Comparison of ENCODE assay signal across 8 cellular contexts in the genomic region with DNA sequence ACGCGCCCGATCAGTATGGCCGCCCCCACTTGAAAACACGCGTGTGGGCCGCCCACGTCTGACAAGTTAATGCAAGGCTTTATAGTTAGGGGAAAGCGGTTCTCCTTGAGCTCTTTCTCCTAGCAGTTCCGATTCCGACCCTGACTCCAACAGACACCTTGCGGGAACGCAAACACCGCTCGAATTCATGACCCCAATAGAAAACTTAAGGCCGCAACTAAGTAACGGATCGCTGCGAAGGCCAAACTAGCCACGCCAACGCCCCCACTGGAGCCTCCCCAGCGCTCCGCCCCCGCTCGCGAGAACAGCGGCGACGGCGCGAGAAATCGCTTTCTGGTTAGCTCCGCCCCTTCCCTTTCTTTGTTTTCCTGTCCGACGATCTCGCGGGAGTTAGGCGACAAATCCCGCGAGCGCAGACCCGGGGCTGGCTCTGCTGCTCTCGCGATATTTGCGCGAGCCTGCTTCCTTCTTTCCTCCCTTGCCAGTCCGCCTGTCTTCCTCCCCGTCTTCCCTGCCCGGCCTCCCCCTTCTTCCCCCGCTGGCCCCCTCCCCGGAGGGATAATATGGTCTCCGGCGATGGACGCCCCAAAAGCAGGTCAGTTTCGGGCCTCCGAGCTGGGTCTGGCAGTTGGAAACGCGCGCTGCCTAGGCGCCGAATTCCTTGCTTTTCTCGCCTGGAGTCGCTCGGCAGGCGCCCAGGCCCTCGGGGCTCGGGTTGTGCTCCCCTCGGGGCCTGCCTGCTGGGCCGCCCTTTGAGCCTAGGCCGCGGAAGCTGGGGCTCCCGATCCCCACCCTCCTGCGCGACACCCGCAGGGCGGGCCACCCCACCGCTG. TPM values are rescaled to one million over a fixed set of nuclear protein-coding genes. Genes with fewer than 3 reads are reported as not detected.
DNase-seq lines count a peak whose midpoint lies in the region; ATAC-seq, FAIRE-seq and TF ChIP-seq lines count a peak whose summit lies in the region.

A gene with protein sequence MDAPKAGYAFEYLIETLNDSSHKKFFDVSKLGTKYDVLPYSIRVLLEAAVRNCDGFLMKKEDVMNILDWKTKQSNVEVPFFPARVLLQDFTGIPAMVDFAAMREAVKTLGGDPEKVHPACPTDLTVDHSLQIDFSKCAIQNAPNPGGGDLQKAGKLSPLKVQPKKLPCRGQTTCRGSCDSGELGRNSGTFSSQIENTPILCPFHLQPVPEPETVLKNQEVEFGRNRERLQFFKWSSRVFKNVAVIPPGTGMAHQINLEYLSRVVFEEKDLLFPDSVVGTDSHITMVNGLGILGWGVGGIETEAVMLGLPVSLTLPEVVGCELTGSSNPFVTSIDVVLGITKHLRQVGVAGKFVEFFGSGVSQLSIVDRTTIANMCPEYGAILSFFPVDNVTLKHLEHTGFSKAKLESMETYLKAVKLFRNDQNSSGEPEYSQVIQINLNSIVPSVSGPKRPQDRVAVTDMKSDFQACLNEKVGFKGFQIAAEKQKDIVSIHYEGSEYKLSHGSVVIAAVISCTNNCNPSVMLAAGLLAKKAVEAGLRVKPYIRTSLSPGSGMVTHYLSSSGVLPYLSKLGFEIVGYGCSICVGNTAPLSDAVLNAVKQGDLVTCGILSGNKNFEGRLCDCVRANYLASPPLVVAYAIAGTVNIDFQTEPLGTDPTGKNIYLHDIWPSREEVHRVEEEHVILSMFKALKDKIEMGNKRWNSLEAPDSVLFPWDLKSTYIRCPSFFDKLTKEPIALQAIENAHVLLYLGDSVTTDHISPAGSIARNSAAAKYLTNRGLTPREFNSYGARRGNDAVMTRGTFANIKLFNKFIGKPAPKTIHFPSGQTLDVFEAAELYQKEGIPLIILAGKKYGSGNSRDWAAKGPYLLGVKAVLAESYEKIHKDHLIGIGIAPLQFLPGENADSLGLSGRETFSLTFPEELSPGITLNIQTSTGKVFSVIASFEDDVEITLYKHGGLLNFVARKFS (plus strand): TSS at position 455 of the 833 bp plus-strand sequence. CDS start 122 bp downstream, at position 577.

- H3K4me1 ChIP-seq in NT2/D1 (ENCODE audit: insufficient read depth, insufficient read length) (no peaks in the 10 kb centered on the region), H1 (replicated peaks in 1 of 4; ENCODE audit: control insufficient read depth in 3 of 4, insufficient read depth in 4 of 4, low read length in 3 of 4) (no peaks in the 10 kb centered on the region)

- TF ChIP-seq POLR2A in H1 (IDR thresholded peaks at IDR 0.05; ENCODE audit: control extremely low read depth in 1 of 2, low read depth in 2 of 2, low read length in 2 of 2) = peak; percentile 59 to 73

- no peak within 1 kb of the TSS for H3K14ac ChIP-seq in H1 (ENCODE audit: insufficient read length)

- H3K4me3 ChIP-seq in NT2/D1 (ENCODE audit: insufficient read length, low read depth) = peak within 1 kb of the TSS; percentile 93
- peak within 1 kb of the TSS; percentile 77 to 94 (median 88) for H3K4me3 ChIP-seq in H1 (ENCODE audit: extremely low read depth in 1 of 4, insufficient read depth in 2 of 4, low read depth in 3 of 4, low read length in 4 of 4)

- peak within 1 kb of the TSS; percentile 8; the same call in 1 of the 2 replicates for H2AFZ ChIP-seq in H1 (ENCODE audit: low read length)

- H2BK5ac ChIP-seq in H1 (ENCODE audit: low read depth, low read length) = peak within 1 kb of the TSS; percentile 90

- H3K4me2 ChIP-seq in H1 (ENCODE audit: insufficient read depth in 1 of 2, low read depth in 2 of 2, low read length in 2 of 2) = peak within 1 kb of the TSS; percentile 80 to 83

- CTCF ChIA-PET in activated CD8-positive, alpha-beta memory T cell treated with anti-CD3 and anti-CD28 coated beads, Interleukin-2, amount 10 ng/mL, durations not matched to agents 7 days and 5 days (lab: Charles Lee) = interaction anchor here (0.8 to 3.4 kb wide), 15 partner anchors 8 to 436 kb away, joined by 3 to 34 read pairs (median 4); partner anchors contain the start of genes DNAJA4, HYKK, PSMA4 and SKIC8
- CTCF ChIA-PET in H1 (lab: Charles Lee; ENCODE audit: partially characterized antibody) = interaction anchor here (0.8 to 2.1 kb wide), 17 partner anchors 9 to 134 kb away, joined by 3 to 10 read pairs (median 4); partner anchors contain the start of gene CRABP1

- no peak within 1 kb of the TSS for H3K23ac ChIP-seq in H1 (ENCODE audit: insufficient read length)

- no peaks in the 10 kb centered on the region for H3K9me3 Mint-ChIP-seq in activated CD8-positive, alpha-beta memory T cell treated with anti-CD3 and anti-CD28 coated beads, Interleukin-2, amount 10 ng/mL, durations not matched to agents 7 days and 5 days (ENCODE audit: low read depth)
- peaks cover 3% of the 10 kb centered on the region for H3K9me3 Mint-ChIP-seq in memory B cell

- FAIRE-seq in H1 (lab: Jason Lieb, UNC) = peak; percentile 24

- ATAC-seq in GM21381 (IDR thresholded peaks at IDR 0.05; ENCODE audit: unreplicated experiment) (peak; percentile 85), memory B cell (ENCODE audit: low read depth) (peak; percentile 89)
- peak; percentile 89 for ATAC-seq in activated CD8-positive, alpha-beta memory T cell treated with anti-CD3 and anti-CD28 coated beads, Interleukin-2, amount 10 ng/mL, durations not matched to agents 7 days and 5 days

- no peaks in the 10 kb centered on the region for H3K27me3 Mint-ChIP-seq in activated CD8-positive, alpha-beta memory T cell treated with anti-CD3 and anti-CD28 coated beads, Interleukin-2, amount 10 ng/mL, durations not matched to agents 7 days and 5 days
- H3K27me3 Mint-ChIP-seq in memory B cell = no peaks in the 10 kb centered on the region

- peak within 1 kb of the TSS; percentile 84 for H3K18ac ChIP-seq in H1 (ENCODE audit: extremely low read depth, low read length)

- no peak for TF ChIP-seq CTCF in H1 (IDR thresholded peaks at IDR 0.05; ENCODE audit: control extremely low read depth in 1 of 3, insufficient read depth in 1 of 3, low read depth in 1 of 3, low read length in 3 of 3)

- H3K27me3 ChIP-seq in NT2/D1 (ENCODE audit: insufficient read depth, insufficient read length) (no peaks in the 10 kb centered on the region), H1 (replicated peaks in 1 of 4; ENCODE audit: control insufficient read depth in 3 of 4, extremely low read depth in 1 of 4, insufficient read depth in 3 of 4, low read length in 3 of 4) (no peaks in the 10 kb centered on the region)

- peak; percentile 97 for DNase-seq in COLO829 (ENCODE audit: low spot score)
- DNase-seq in HUDEP-2 (lab: John Stamatoyannopoulos, UW; ENCODE audit: unreplicated experiment in 76 of 76) = peak in 75 of 76 experiments; percentile 57 to 99 (median 95)
- peak; percentile 98 for DNase-seq in NT2/D1 (ENCODE audit: low read depth, low spot score)
- DNase-seq in activated CD8-positive, alpha-beta memory T cell treated with anti-CD3 and anti-CD28 coated beads, Interleukin-2, amount 10 ng/mL, durations not matched to agents 7 days and 5 days = peak; percentile 98
- peak; percentile 97 to 99 for DNase-seq in H1 (ENCODE audit: low read depth in 1 of 2, low spot score in 2 of 2)
- peak; percentile 95 to 98 for DNase-seq in memory B cell (ENCODE audit: low spot score in 2 of 2)
- peak; percentile 89 for DNase-seq in stimulated activated CD8-positive, alpha-beta memory T cell treated with anti-CD3 and anti-CD28 coated beads, Interleukin-12 subunit alpha, Interleukin-12 subunit beta, amount 100 ng/mL, for 24 hours (ENCODE audit: extremely low read depth)

- H3K36me3 Mint-ChIP-seq in activated CD8-positive, alpha-beta memory T cell treated with anti-CD3 and anti-CD28 coated beads, Interleukin-2, amount 10 ng/mL, durations not matched to agents 7 days and 5 days = peaks cover 21% of the 10 kb centered on the region
- peaks cover 7% of the 10 kb centered on the region for H3K36me3 Mint-ChIP-seq in memory B cell

- peaks cover 14 to 45% of the 10 kb centered on the region in 2 experiments for H3K79me2 ChIP-seq in H1 (ENCODE audit: control insufficient read depth in 1 of 2, insufficient read depth in 2 of 2, low read length in 2 of 2)

- WGBS in H1 (ENCODE audit: extremely low coverage in 1 of 2, insufficient coverage in 1 of 2, insufficient read length in 1 of 2, insufficient replicate concordance in 2 of 2, low coverage in 1 of 2, low lambda C conversion rate in 2 of 2, missing lambda C conversion rate in 1 of 2), 2 experiments = 1% methylated on average over 38 of the region's 77 CpGs; no CpG with 5 or more reads in 1 of the 2 experiments

- H2BK20ac ChIP-seq in H1 (ENCODE audit: low read length) = no peak within 1 kb of the TSS

- H2AK5ac ChIP-seq in H1 (ENCODE audit: low read depth, low read length) = no peak within 1 kb of the TSS

- 0 out of 2 replicates have a peak, but pooled peaks cover 3% of the 10 kb centered on the region for H3K79me1 ChIP-seq in H1 (ENCODE audit: low read depth, low read length)

- peaks cover 49% of the 10 kb centered on the region for H3K4me1 Mint-ChIP-seq in activated CD8-positive, alpha-beta memory T cell treated with anti-CD3 and anti-CD28 coated beads, Interleukin-2, amount 10 ng/mL, durations not matched to agents 7 days and 5 days
- H3K4me1 Mint-ChIP-seq in memory B cell = peaks cover 16% of the 10 kb centered on the region

- H3K27ac ChIP-seq in H1 (ENCODE audit: low read depth, low read length) = peak within 1 kb of the TSS; percentile 92

- H3K56ac ChIP-seq in H1 (replicated peaks; ENCODE audit: insufficient read length, low read depth, low read length) = peak within 1 kb of the TSS; percentile 70

- peaks cover 6% of the 10 kb centered on the region; the same call in 1 of the 2 replicates for H3K23me2 ChIP-seq in H1 (ENCODE audit: low read depth, low read length)

- H2BK120ac ChIP-seq in H1 (replicated peaks; ENCODE audit: low read depth, low read length) = no peak within 1 kb of the TSS

- H3K9ac ChIP-seq in NT2/D1 (ENCODE audit: insufficient read length, low read depth) = peak within 1 kb of the TSS; percentile 98
- H3K9ac ChIP-seq in H1 (replicated peaks in 1 of 4; ENCODE audit: extremely low read depth in 1 of 4, low read depth in 3 of 4, low read length in 3 of 4) = peak within 1 kb of the TSS; percentile 92 to 98 (median 95)

- H4K20me1 ChIP-seq in H1 (replicated peaks in 1 of 2; ENCODE audit: control insufficient read depth in 1 of 2, insufficient read depth in 2 of 2, low read length in 2 of 2) = peaks cover 2 to 4% of the 10 kb centered on the region in 2 experiments

- peak within 1 kb of the TSS; percentile 86 for H3K4me3 Mint-ChIP-seq in activated CD8-positive, alpha-beta memory T cell treated with anti-CD3 and anti-CD28 coated beads, Interleukin-2, amount 10 ng/mL, durations not matched to agents 7 days and 5 days
- peak within 1 kb of the TSS; percentile 96 for H3K4me3 Mint-ChIP-seq in memory B cell

- no peak for TF ChIP-seq RAD21 in H1 (IDR thresholded peaks at IDR 0.05 in 1 of 2, conservative IDR thresholded peaks at IDR 0.05 in 1 of 2; ENCODE audit: low read depth in 2 of 2, low read length in 2 of 2)

- H2BK12ac ChIP-seq in H1 (ENCODE audit: low read depth, low read length) = no peak within 1 kb of the TSS

- H3K4ac ChIP-seq in H1 (replicated peaks; ENCODE audit: insufficient read length, low read depth, low read length) = peak within 1 kb of the TSS; percentile 32

- peak within 1 kb of the TSS; percentile 20 for H4K5ac ChIP-seq in H1 (ENCODE audit: insufficient read length, low read depth, low read length)

- H2BK15ac ChIP-seq in H1 (ENCODE audit: low read length) = no peak within 1 kb of the TSS

- H3K36me3 ChIP-seq in NT2/D1 (ENCODE audit: insufficient read depth, insufficient read length, low read length) (peaks cover 32% of the 10 kb centered on the region), H1 (ENCODE audit: control insufficient read depth in 2 of 4, insufficient read depth in 4 of 4, low read length in 3 of 4) (peaks cover 2 to 25% (median 13%) of the 10 kb centered on the region in 4 experiments; a peak in 5 of 8 replicates)

- POLR2A ChIA-PET in H1 (lab: Charles Lee; ENCODE audit: partially characterized antibody) = interaction anchor here (0.7 to 5.6 kb wide), 37 partner anchors 10 to 173 kb away, joined by 3 to 51 read pairs (median 4); partner anchors contain the start of genes CRABP1, DNAJA4, PSMA4 and SKIC8

- peak within 1 kb of the TSS; percentile 96; the same call in 1 of the 2 replicates for H4K8ac ChIP-seq in H1 (ENCODE audit: extremely low read depth, insufficient read depth, low read length)

- H3K27ac Mint-ChIP-seq in activated CD8-positive, alpha-beta memory T cell treated with anti-CD3 and anti-CD28 coated beads, Interleukin-2, amount 10 ng/mL, durations not matched to agents 7 days and 5 days = peak within 1 kb of the TSS; percentile 90
- peak within 1 kb of the TSS; percentile 70 for H3K27ac Mint-ChIP-seq in memory B cell

- H4K91ac ChIP-seq in H1 (replicated peaks; ENCODE audit: insufficient read length, low read length) = peak within 1 kb of the TSS; percentile 30

- no peak for TF ChIP-seq EP300 in H1 (IDR thresholded peaks at IDR 0.05; ENCODE audit: borderline replicate concordance in 1 of 2, low read depth in 2 of 2, low read length in 2 of 2)

- H3K9me3 ChIP-seq in NT2/D1 (ENCODE audit: insufficient read depth, low read length) = no peaks in the 10 kb centered on the region
- no peaks in the 10 kb centered on the region for H3K9me3 ChIP-seq in H1 (ENCODE audit: insufficient read depth in 2 of 2, low read depth in 1 of 2, low read length in 1 of 2)

RNA-seq across cellular contexts. Expression of the gene that starts here (rescaled TPM):
- 10 to 100 TPM; 60.0 to 72.0 TPM for total RNA-seq in activated CD8-positive, alpha-beta memory T cell treated with anti-CD3 and anti-CD28 coated beads, Interleukin-2, amount 10 ng/mL, durations not matched to agents 7 days and 5 days
- 99.7 and 103 TPM in 2 replicates for total RNA-seq in H1 (2021; fragmentation: NEBNext Ultra II Directional; extraction: Animal tissue kit (Norgen Biotek cat#: 25700))
- 15.7 and 21.0 TPM in 2 replicates for polyA plus RNA-seq in H1 (2011; rRNA removed)
- polyA plus RNA-seq in H1 (2011; cell fraction: cytosol; rRNA removed) = 26.8 TPM
- polyA plus RNA-seq in H1 (2011; cell fraction: nucleus; rRNA removed) = 20.1 TPM
- polyA plus RNA-seq in H1 (2012, experiment 1 of 2) = 20.9 to 62.3 TPM (median 38.7 TPM) in 4 replicates
- polyA plus RNA-seq in H1 (2012, experiment 2 of 2) = 2.2 TPM
- 30.1 TPM for polyA plus RNA-seq in H1 (2013, experiment 1 of 2)
- 27.0 TPM for polyA plus RNA-seq in H1 (2013, experiment 2 of 2)
- 75.4 and 91.3 TPM in 2 replicates for polyA minus RNA-seq in H1 (2011; rRNA and poly(A)+ RNA removed)
- polyA minus RNA-seq in H1 (2011; cell fraction: cytosol; rRNA and poly(A)+ RNA removed) = 48.4 TPM
- polyA minus RNA-seq in H1 (2011; cell fraction: nucleus; rRNA and poly(A)+ RNA removed) = 57.5 TPM

Comparison
In these comparisons a context has a peak if more than half of its experiments do, and no peak if none do; other contexts are left out.
1. Peak in every context shown above with its lines: DNase-seq, ATAC-seq, H3K4me3 ChIP-seq and H3K27ac ChIP-seq.